ENCODE assay signal across 8 cellular contexts in the genomic region with DNA sequence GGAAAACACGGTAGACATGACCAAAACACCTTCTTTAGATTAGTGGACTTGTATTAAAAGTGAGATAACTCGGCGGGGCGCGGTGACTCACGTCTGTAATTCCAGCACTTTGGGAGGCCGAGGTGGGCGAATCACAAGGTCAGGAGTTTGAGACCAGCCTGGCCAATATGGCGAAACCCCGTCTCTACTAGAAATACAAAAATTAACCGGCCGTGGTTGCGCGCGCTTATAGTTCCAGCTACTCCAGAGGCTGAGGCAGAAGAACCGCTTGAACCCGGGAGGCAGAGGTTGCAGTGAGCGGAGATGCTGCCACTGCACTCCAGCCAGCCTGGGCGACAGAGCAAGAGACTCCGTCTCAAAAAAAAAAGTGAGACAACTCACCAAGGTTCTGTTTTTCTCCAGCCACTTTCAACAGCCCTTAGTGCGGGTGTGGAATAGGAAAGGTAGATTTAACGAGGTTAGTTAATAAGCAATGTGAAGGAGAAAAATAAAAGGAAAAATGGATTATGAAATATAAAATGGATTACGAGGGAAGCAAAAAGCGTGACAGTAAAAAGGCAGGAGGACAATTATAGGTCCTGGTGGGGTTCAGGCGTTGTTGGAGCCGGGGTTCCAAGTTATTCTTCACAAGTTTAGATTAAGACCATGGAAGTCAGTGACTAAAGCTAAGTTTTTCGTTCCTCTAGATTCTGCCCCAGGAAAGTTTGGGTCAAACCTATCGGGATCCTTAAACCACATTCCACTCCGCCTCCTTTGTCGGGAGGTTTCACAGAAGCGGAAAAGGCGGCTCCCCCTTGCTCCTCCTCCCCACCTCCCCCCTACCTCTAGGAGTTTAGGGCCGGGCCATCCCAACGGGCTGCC. TPM values are rescaled to one million over a fixed set of nuclear protein-coding genes. Genes with fewer than 3 reads are reported as not detected.
A peak's percentile ranks its signal among the peaks of the same experiment; 100 is the strongest.
DNase-seq lines count a peak whose midpoint lies in the region; ATAC-seq and TF ChIP-seq lines count a peak whose summit lies in the region.

No MANE protein-coding gene starts in this region.

- no peak overlapping the region for H4K12ac ChIP-seq in trophoblast cell (ENCODE audit: low read depth, low read length)

- H3K4ac ChIP-seq in trophoblast cell (ENCODE audit: low read depth, low read length) = peak overlapping the region; percentile 41

- peak overlapping the region; percentile 57 for H4K91ac ChIP-seq in trophoblast cell (ENCODE audit: low read depth, low read length)

- no peaks in the 10 kb centered on the region for H3K27me3 ChIP-seq in CD4-positive, alpha-beta T cell (ENCODE audit: control insufficient read depth, insufficient read depth, low read length)
- no peaks in the 10 kb centered on the region for H3K27me3 ChIP-seq in trophoblast cell (ENCODE audit: insufficient read depth, low read length)

- no peak overlapping the region for H3K14ac ChIP-seq in trophoblast cell (ENCODE audit: low read length)

- no peaks in the 10 kb centered on the region for H3K9me3 Mint-ChIP-seq in CD4-positive, alpha-beta T cell
- no peaks in the 10 kb centered on the region for H3K9me3 Mint-ChIP-seq in activated B cell treated with CpG ODN at 0.5 μM for 24 hours

- no peak overlapping the region for H2BK12ac ChIP-seq in trophoblast cell (ENCODE audit: low read length)

- H3K9ac ChIP-seq in trophoblast cell (ENCODE audit: low read length) = peak overlapping the region; percentile 54

- H3K4me3 Mint-ChIP-seq in CD4-positive, alpha-beta T cell = peak overlapping the region; percentile 100
- H3K4me3 Mint-ChIP-seq in activated B cell treated with CpG ODN at 0.5 μM for 24 hours = peak overlapping the region; percentile 99

- ATAC-seq in CD4-positive, alpha-beta T cell (ENCODE audit: poor library complexity) = no peak
- no peak for ATAC-seq in activated B cell treated with CpG ODN at 0.5 μM for 24 hours (ENCODE audit: low read depth)
- ATAC-seq in HG02973 (IDR thresholded peaks at IDR 0.05; ENCODE audit: unreplicated experiment) = no peak

- no peak overlapping the region for H2BK120ac ChIP-seq in trophoblast cell (ENCODE audit: insufficient read depth, low read length, poor library complexity)

- H3K27ac ChIP-seq in CD4-positive, alpha-beta T cell (ENCODE audit: low read depth, low read length) = peak overlapping the region; percentile 99
- peak overlapping the region; percentile 98 for H3K27ac ChIP-seq in HEK293 (ENCODE audit: extremely low read depth, low read depth, low read length)
- peak overlapping the region; percentile 93 for H3K27ac ChIP-seq in trophoblast cell (ENCODE audit: low read depth, low read length)

- peak overlapping the region; percentile 69 for H2AFZ ChIP-seq in trophoblast cell (ENCODE audit: insufficient read depth, low read length, poor library complexity)

- no peak for TF ChIP-seq CTCF in CD4-positive, alpha-beta T cell (IDR thresholded peaks at IDR 0.05)
- no peak for TF ChIP-seq CTCF in HEK293 (tag by site-specific recombination; IDR thresholded peaks at IDR 0.05)
- no peak for TF ChIP-seq CTCF in activated B cell treated with CpG ODN at 0.5 μM for 24 hours (IDR thresholded peaks at IDR 0.05)

- DNase-seq in CD4-positive, alpha-beta T cell = peak in 1 of 10 experiments; percentile 1
- DNase-seq in activated B cell treated with CpG ODN at 0.5 μM for 24 hours (no peak), fibroblast of peridontal ligament (ENCODE audit: extremely low read depth) (peak; percentile 6), trophoblast cell (peak; percentile 23 to 43), NCI-H2107 treated with DMSO at 0.1 percent for 48 hours (lab: John Stamatoyannopoulos, UW; ENCODE audit: unreplicated experiment) (no peak), globus pallidus (ENCODE audit: low spot score) (no peak)

- POLR2A ChIA-PET in CD4-positive, alpha-beta T cell (lab: Charles Lee) = interaction anchor here (0.6 to 5.7 kb wide), 15 partner anchors 14 to 705 kb away, joined by 3 to 97 read pairs (median 7); partner anchors contain the start of genes BAZ1A, BRMS1L, FAM177A1 and NFKBIA
- POLR2A ChIA-PET in HEK293 (lab: Yijun Ruan, JAX) (interaction anchor here (0.6 to 2.1 kb wide), 9 partner anchors 8 to 705 kb away, joined by 3 to 8 read pairs (median 4); partner anchors contain the start of genes BRMS1L, CFL2, FAM177A1 and NFKBIA), activated B cell treated with CpG ODN at 0.5 μM for 24 hours (lab: Charles Lee) (interaction anchor here (0.6 to 4.5 kb wide), 19 partner anchors 16 to 705 kb away, joined by 3 to 92 read pairs (median 4); partner anchors contain the start of genes BAZ1A, BRMS1L, FAM177A1 and NFKBIA)

- CTCF ChIA-PET in CD4-positive, alpha-beta T cell (lab: Charles Lee) = interaction anchor here (0.7 to 2.6 kb wide), 6 partner anchors 33 to 301 kb away, joined by 3 to 10 read pairs (median 4); partner anchors contain the start of genes FAM177A1, NFKBIA and PSMA6
- CTCF ChIA-PET in HEK293 (lab: Yijun Ruan, JAX) (interaction anchor here (0.6 to 1.0 kb wide), 2 partner anchors 38 to 283 kb away, joined by 3 to 4 read pairs; no protein-coding TSS in a partner anchor), activated B cell treated with CpG ODN at 0.5 μM for 24 hours (lab: Charles Lee) (interaction anchor here (1.5 kb wide), 1 partner anchor 283 kb away, joined by 5 read pairs; the partner anchor contains the start of gene NFKBIA)

- peak overlapping the region; percentile 70 for H2AK5ac ChIP-seq in trophoblast cell (ENCODE audit: low read length)

- intact Hi-C loops in CD4-positive, alpha-beta T cell (cut with DNase I, micrococcal nuclease) = loop anchor here (2.0 to 10.0 kb wide), 5 partner anchors 246 to 706 kb away; partner anchors contain the start of genes BAZ1A (in 1 of the 2), BRMS1L (in 1 of the 2), EAPP (in 1 of the 2) and RALGAPA1 (in 1 of the 2)
- intact Hi-C loops in activated B cell treated with CpG ODN at 0.5 μM for 24 hours (cut with micrococcal nuclease) = loop anchor here (5.0 kb wide), 2 partner anchors 584 to 659 kb away; partner anchors contain the start of genes EAPP and SPTSSA

- H3K36me3 ChIP-seq in HEK293 (ENCODE audit: control insufficient read depth in 2 of 2, insufficient read depth in 1 of 2, low read length in 2 of 2) = peaks cover 2 to 9% of the 10 kb centered on the region in 2 experiments; a peak in 2 of 3 replicates
- peaks cover 2% of the 10 kb centered on the region in 2 experiments for H3K36me3 ChIP-seq in trophoblast cell (ENCODE audit: control insufficient read depth in 1 of 2, insufficient read depth in 2 of 2, low read length in 2 of 2)

- H3K4me1 ChIP-seq in HEK293 (ENCODE audit: control insufficient read depth, insufficient read depth, low read length) (peaks cover 4% of the 10 kb centered on the region; the same call in 1 of the 2 replicates), trophoblast cell (ENCODE audit: control insufficient read depth in 1 of 2, insufficient read depth in 2 of 2, low read length in 2 of 2) (peaks cover 3 to 5% of the 10 kb centered on the region in 2 experiments)

- H3K27ac Mint-ChIP-seq in CD4-positive, alpha-beta T cell = peak overlapping the region; percentile 99
- H3K27ac Mint-ChIP-seq in activated B cell treated with CpG ODN at 0.5 μM for 24 hours = peak overlapping the region; percentile 100

- H3K79me2 ChIP-seq in trophoblast cell (ENCODE audit: control insufficient read depth, insufficient read depth, low read length, poor library complexity) = peaks cover 6% of the 10 kb centered on the region

- H3K4me2 ChIP-seq in trophoblast cell (ENCODE audit: low read length) = peak overlapping the region; percentile 75

- peaks cover 77% of the 10 kb centered on the region for H3K4me1 Mint-ChIP-seq in CD4-positive, alpha-beta T cell (ENCODE audit: low read depth)
- peaks cover 50% of the 10 kb centered on the region for H3K4me1 Mint-ChIP-seq in activated B cell treated with CpG ODN at 0.5 μM for 24 hours

- peaks cover 16% of the 10 kb centered on the region for H3K79me1 ChIP-seq in trophoblast cell (ENCODE audit: low read length)

- WGBS in trophoblast cell (ENCODE audit: extremely low coverage, insufficient coverage, insufficient read length) = 100% methylated on average over 3 of the region's 34 CpGs

- peaks cover 59% of the 10 kb centered on the region for H3K36me3 Mint-ChIP-seq in CD4-positive, alpha-beta T cell (ENCODE audit: low read depth)
- H3K36me3 Mint-ChIP-seq in activated B cell treated with CpG ODN at 0.5 μM for 24 hours (ENCODE audit: low read depth) = peaks cover 44% of the 10 kb centered on the region

- H3K18ac ChIP-seq in trophoblast cell (ENCODE audit: low read length) = no peak overlapping the region

- H3K9me3 ChIP-seq in CD4-positive, alpha-beta T cell (ENCODE audit: control insufficient read depth, low read length) = no peaks in the 10 kb centered on the region
- H3K9me3 ChIP-seq in HEK293 (ENCODE audit: control insufficient read depth, insufficient read depth, low read depth, low read length) = no peaks in the 10 kb centered on the region
- no peaks in the 10 kb centered on the region for H3K9me3 ChIP-seq in trophoblast cell (ENCODE audit: insufficient read depth, low read depth, low read length)

- no peaks in the 10 kb centered on the region for H3K27me3 Mint-ChIP-seq in CD4-positive, alpha-beta T cell
- no peaks in the 10 kb centered on the region for H3K27me3 Mint-ChIP-seq in activated B cell treated with CpG ODN at 0.5 μM for 24 hours

- H3K4me3 ChIP-seq in HEK293 (ENCODE audit: low read depth, low read length) (peak overlapping the region; percentile 50), trophoblast cell (ENCODE audit: low read depth, low read length) (peak overlapping the region; percentile 96)

- no peak overlapping the region for H3K23ac ChIP-seq in trophoblast cell (ENCODE audit: low read length)

- H4K8ac ChIP-seq in trophoblast cell (ENCODE audit: low read depth, low read length) = peak overlapping the region; percentile 87

- no peak overlapping the region for H2BK5ac ChIP-seq in trophoblast cell (ENCODE audit: low read depth, low read length, poor library complexity)

TF ChIP-seq in HEK293, 187 proteins besides CTCF, POLR2A, EP300 and RAD21 (continues in another document):
- TF ChIP-seq ZNF621 (tag by site-specific recombination; IDR thresholded peaks at IDR 0.05) (no peak), ZNF362 (tag by site-specific recombination; IDR thresholded peaks at IDR 0.05) (no peak), ZNF16 (tag by site-specific recombination; IDR thresholded peaks at IDR 0.05; ENCODE audit: low read depth) (no peak)

RNA-seq across cellular contexts. Expression of gene PPP2R3C, which starts 0.5 kb away (rescaled TPM):
- total RNA-seq in CD4-positive, alpha-beta T cell = 10 to 100 TPM; 34.9 to 37.6 TPM
- total RNA-seq in activated B cell treated with CpG ODN at 0.5 μM for 24 hours = 46.0 and 48.9 TPM in 2 replicates
- 18.2 and 19.0 TPM in 2 replicates for polyA plus RNA-seq in trophoblast cell (2013)

RNA-seq across cellular contexts. Expression of gene PRORP, which starts 1.1 kb away (rescaled TPM):
- 10 to 100 TPM; 27.0 to 32.0 TPM for total RNA-seq in CD4-positive, alpha-beta T cell
- 22.8 and 25.6 TPM in 2 replicates for total RNA-seq in activated B cell treated with CpG ODN at 0.5 μM for 24 hours
- polyA plus RNA-seq in trophoblast cell (2013) = 21.0 and 21.3 TPM in 2 replicates

Comparison
In these comparisons a context has a peak if more than half of its experiments do, and no peak if none do; other contexts are left out.
1. DNase-seq: peak in fibroblast of peridontal ligament (single experiment) and trophoblast cell (2 of 2); none in activated B cell treated with CpG ODN at 0.5 μM for 24 hours (single experiment), NCI-H2107 treated with DMSO at 0.1 percent for 48 hours (single experiment) and globus pallidus (single experiment).
2. Peak in every context shown above with its lines, with median percentiles within 50 percentile points of each other: H3K27ac ChIP-seq.